Comparison of ENCODE assay signal across 1 cellular context in the genomic region with DNA sequence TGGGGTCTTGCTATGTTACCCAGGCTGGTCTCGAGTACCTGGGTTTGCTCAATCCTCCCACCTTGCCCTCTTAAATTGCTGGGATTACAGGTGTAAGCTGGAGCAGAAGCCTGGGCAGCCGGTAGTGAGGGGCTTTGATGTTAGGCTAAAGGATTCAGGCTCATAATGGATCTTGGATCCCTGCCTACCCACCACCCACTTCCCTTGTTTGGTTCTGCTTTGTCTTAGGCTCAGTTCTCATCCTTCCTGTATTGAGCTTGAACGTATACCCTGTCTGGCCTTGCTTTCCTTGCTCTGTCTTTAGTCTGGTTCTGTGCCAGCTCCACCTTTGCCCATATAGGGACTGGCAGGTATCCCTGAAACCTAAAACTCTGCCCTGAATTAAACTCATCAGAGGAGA.
TF ChIP-seq lines count a peak whose summit lies in the region.

No MANE protein-coding gene starts in this region.

TF ChIP-seq in SK-N-SH, 30 proteins besides CTCF, POLR2A, EP300 and RAD21 (continued from another document):
- TF ChIP-seq, protein P1, sequence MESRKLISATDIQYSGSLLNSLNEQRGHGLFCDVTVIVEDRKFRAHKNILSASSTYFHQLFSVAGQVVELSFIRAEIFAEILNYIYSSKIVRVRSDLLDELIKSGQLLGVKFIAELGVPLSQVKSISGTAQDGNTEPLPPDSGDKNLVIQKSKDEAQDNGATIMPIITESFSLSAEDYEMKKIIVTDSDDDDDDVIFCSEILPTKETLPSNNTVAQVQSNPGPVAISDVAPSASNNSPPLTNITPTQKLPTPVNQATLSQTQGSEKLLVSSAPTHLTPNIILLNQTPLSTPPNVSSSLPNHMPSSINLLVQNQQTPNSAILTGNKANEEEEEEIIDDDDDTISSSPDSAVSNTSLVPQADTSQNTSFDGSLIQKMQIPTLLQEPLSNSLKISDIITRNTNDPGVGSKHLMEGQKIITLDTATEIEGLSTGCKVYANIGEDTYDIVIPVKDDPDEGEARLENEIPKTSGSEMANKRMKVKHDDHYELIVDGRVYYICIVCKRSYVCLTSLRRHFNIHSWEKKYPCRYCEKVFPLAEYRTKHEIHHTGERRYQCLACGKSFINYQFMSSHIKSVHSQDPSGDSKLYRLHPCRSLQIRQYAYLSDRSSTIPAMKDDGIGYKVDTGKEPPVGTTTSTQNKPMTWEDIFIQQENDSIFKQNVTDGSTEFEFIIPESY (IDR thresholded peaks at IDR 0.05; ENCODE audit: borderline replicate concordance, low read depth) = no peak
- TF ChIP-seq FOXM1 (IDR thresholded peaks at IDR 0.05; ENCODE audit: low read depth) = no peak
- TF ChIP-seq GABPA (IDR thresholded peaks at IDR 0.05; ENCODE audit: low read depth) = no peak
- TF ChIP-seq, protein P2, sequence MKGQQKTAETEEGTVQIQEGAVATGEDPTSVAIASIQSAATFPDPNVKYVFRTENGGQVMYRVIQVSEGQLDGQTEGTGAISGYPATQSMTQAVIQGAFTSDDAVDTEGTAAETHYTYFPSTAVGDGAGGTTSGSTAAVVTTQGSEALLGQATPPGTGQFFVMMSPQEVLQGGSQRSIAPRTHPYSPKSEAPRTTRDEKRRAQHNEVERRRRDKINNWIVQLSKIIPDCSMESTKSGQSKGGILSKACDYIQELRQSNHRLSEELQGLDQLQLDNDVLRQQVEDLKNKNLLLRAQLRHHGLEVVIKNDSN (IDR thresholded peaks at IDR 0.05; ENCODE audit: borderline replicate concordance, low read depth) = no peak
- no peak for TF ChIP-seq MEF2A (IDR thresholded peaks at IDR 0.05; ENCODE audit: borderline replicate concordance, low read depth)
- TF ChIP-seq FOSL2 (IDR thresholded peaks at IDR 0.05; ENCODE audit: borderline replicate concordance, low read depth) = no peak
- TF ChIP-seq SMC3 (IDR thresholded peaks at IDR 0.05; ENCODE audit: low read depth, low read length) = no peak
- no peak for TF ChIP-seq JUND (IDR thresholded peaks at IDR 0.05)
- TF ChIP-seq, protein P3, sequence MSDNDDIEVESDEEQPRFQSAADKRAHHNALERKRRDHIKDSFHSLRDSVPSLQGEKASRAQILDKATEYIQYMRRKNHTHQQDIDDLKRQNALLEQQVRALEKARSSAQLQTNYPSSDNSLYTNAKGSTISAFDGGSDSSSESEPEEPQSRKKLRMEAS (IDR thresholded peaks at IDR 0.05; ENCODE audit: low read depth) = no peak
TF ChIP-seq in SK-N-SH: peak in this region for 0.
